20 cellular contexts compared by ENCODE assay signal in genomic region chr14:50020799-50021198, GRCh38.
DNase-seq lines count a peak whose midpoint lies in the region; ATAC-seq and TF ChIP-seq lines count a peak whose summit lies in the region.
"Had no signal": no experiment of that assay in that cellular context is flagged by ENCODE, and none has a peak within 500 bp of the region (broad histone marks: within the 10 kb centered on the region; RNA-seq: fewer than 3 reads in every experiment).

No MANE protein-coding gene starts in this region.

- peaks cover 0 to 10% of the 10 kb centered on the region in 2 donors for H3K9me3 ChIP-seq in ascending aorta
- H3K9me3 ChIP-seq in osteoblast (ENCODE audit: low read depth, low read length), result peaks cover 5% of the 10 kb centered on the region
- H3K9me3 ChIP-seq in gastrocnemius medialis, result peaks cover 0 to under 1% (median 0%) of the 10 kb centered on the region in 3 donors
- peaks cover 3% of the 10 kb centered on the region for H3K9me3 ChIP-seq in suprapubic skin

- H2AFZ ChIP-seq in KMS-11 (ENCODE audit: low read depth) (no peak overlapping the region), osteoblast (ENCODE audit: low read length) (no peak overlapping the region)

- H3K4me3 ChIP-seq in KMS-11 (IDR thresholded peaks at IDR 0.05; ENCODE audit: insufficient read depth, low read depth, low read length) (no peak overlapping the region), ascending aorta (no peak overlapping the region), osteoblast (ENCODE audit: insufficient read depth, low read length) (no peak overlapping the region), gastrocnemius medialis (no peak overlapping the region), suprapubic skin (no peak overlapping the region)
- H3K4me3 ChIP-seq: BLaER1, sigmoid colon, transverse colon had no signal

- TF ChIP-seq CTCF in KMS-11 (conservative IDR thresholded peaks at IDR 0.05; ENCODE audit: low read depth, low read length) (no peak), ascending aorta (IDR thresholded peaks at IDR 0.05) (no peak), osteoblast (IDR thresholded peaks at IDR 0.05; ENCODE audit: extremely low read depth, low read depth, low read length) (no peak), gastrocnemius medialis (IDR thresholded peaks at IDR 0.05 in 4 of 5, conservative IDR thresholded peaks at IDR 0.05 in 1 of 5) (no peak), GM20000 (IDR thresholded peaks at IDR 0.05; ENCODE audit: extremely low read depth, missing control alignments) (no peak), suprapubic skin (IDR thresholded peaks at IDR 0.05) (no peak)

- H3K27ac ChIP-seq in KMS-11 (peak overlapping the region; percentile 62), ascending aorta (peak overlapping the region; percentile 79 to 80), osteoblast (ENCODE audit: low read depth, low read length) (peak overlapping the region; percentile 16), gastrocnemius medialis (no peak overlapping the region), suprapubic skin (no peak overlapping the region)
- H3K27ac ChIP-seq: BLaER1, foreskin keratinocyte, transverse colon, VCaP had no signal

- no peak for TF ChIP-seq EP300 in suprapubic skin (IDR thresholded peaks at IDR 0.05)

- POLR2A ChIA-PET in activated CD4-positive, alpha-beta T cell treated with anti-CD3 and anti-CD28 coated beads for 36 hours (lab: Charles Lee), result interaction anchor here (0.6 to 1.3 kb wide), 4 partner anchors 18 to 115 kb away, joined by 3 to 13 read pairs (median 4); no protein-coding TSS in a partner anchor

- intact Hi-C loops in activated CD4-positive, alpha-beta T cell treated with anti-CD3 and anti-CD28 coated beads for 36 hours (cut with DNase I, micrococcal nuclease), result loop anchor here (1.0 kb wide), 2 partner anchors 18 kb away; no protein-coding TSS in a partner anchor
- intact Hi-C loops in ascending aorta (cut with DNase I), result loop anchor here (2.0 kb wide), 2 partner anchors 34 to 40 kb away; no protein-coding TSS in a partner anchor
- intact Hi-C loops in gastrocnemius medialis (cut with DNase I; ENCODE audit: low total_unique reads), result no loop called here

- no peak for DNase-seq in activated CD4-positive, alpha-beta T cell treated with anti-CD3 and anti-CD28 coated beads for 36 hours
- DNase-seq in activated CD4-positive, alpha-beta T cell treated with anti-CD3 and anti-CD28 coated beads, Interleukin-2, amount 50 U/mL, for 48 hours, result no peak
- DNase-seq in ascending aorta (ENCODE audit: low spot score in 2 of 2), result peak in 1 of 2 donors; percentile 75
- no peak for DNase-seq in osteoblast (ENCODE audit: insufficient read length, low spot score, missing footprints)
- no peak for DNase-seq in gastrocnemius medialis
- no peak for DNase-seq in GM20000 (ENCODE audit: low spot score)
- no peak for DNase-seq in suprapubic skin (ENCODE audit: low spot score in 2 of 2)
- DNase-seq: foreskin keratinocyte; mesenchymal stem cell; NCI-H2107; NCI-H524 treated with DMSO at 0.1 percent for 48 hours; sigmoid colon; stimulated activated naive CD4-positive, alpha-beta T cell; transverse colon had no signal

- H3K79me2 ChIP-seq in KMS-11 (ENCODE audit: insufficient read depth, low read depth) (no peaks in the 10 kb centered on the region), osteoblast (ENCODE audit: insufficient read depth, low read length) (no peaks in the 10 kb centered on the region)

- peaks cover 23% of the 10 kb centered on the region for H3K9me3 Mint-ChIP-seq in activated CD4-positive, alpha-beta T cell treated with anti-CD3 and anti-CD28 coated beads for 36 hours (ENCODE audit: low read depth)

- H4K20me1 ChIP-seq in KMS-11 (ENCODE audit: insufficient read depth) (no peaks in the 10 kb centered on the region), osteoblast (ENCODE audit: insufficient read depth, low read length) (no peaks in the 10 kb centered on the region)
- H4K20me1 ChIP-seq: BLaER1 had no signal

- peaks cover 66% of the 10 kb centered on the region for H3K36me3 Mint-ChIP-seq in activated CD4-positive, alpha-beta T cell treated with anti-CD3 and anti-CD28 coated beads for 36 hours (ENCODE audit: low read depth)
- H3K36me3 Mint-ChIP-seq: brain had no signal

- no peak overlapping the region for H3K9ac ChIP-seq in KMS-11
- H3K9ac ChIP-seq: BLaER1 had no signal

- no peak overlapping the region for H3K4me3 Mint-ChIP-seq in activated CD4-positive, alpha-beta T cell treated with anti-CD3 and anti-CD28 coated beads for 36 hours
- H3K4me3 Mint-ChIP-seq: brain had no signal

- peaks cover 43% of the 10 kb centered on the region for H3K4me1 ChIP-seq in KMS-11 (ENCODE audit: low read depth, poor library complexity, severe bottlenecking)
- peaks cover 7 to 53% of the 10 kb centered on the region in 2 donors for H3K4me1 ChIP-seq in ascending aorta
- H3K4me1 ChIP-seq in osteoblast (ENCODE audit: insufficient read depth, low read length), result peaks cover 30% of the 10 kb centered on the region
- peaks cover 22 to 57% of the 10 kb centered on the region in 2 donors for H3K4me1 ChIP-seq in gastrocnemius medialis
- H3K4me1 ChIP-seq in suprapubic skin, result peaks cover 34% of the 10 kb centered on the region
- H3K4me1 ChIP-seq: BLaER1 had no signal

- H3K27me3 ChIP-seq in KMS-11 (ENCODE audit: insufficient read depth, low read depth) (no peaks in the 10 kb centered on the region), ascending aorta (no peaks in the 10 kb centered on the region), osteoblast (ENCODE audit: insufficient read depth, low read length) (no peaks in the 10 kb centered on the region), gastrocnemius medialis (no peaks in the 10 kb centered on the region), suprapubic skin (no peaks in the 10 kb centered on the region)
- H3K27me3 ChIP-seq: BLaER1, foreskin keratinocyte, sigmoid colon, transverse colon had no signal

- H3K4me2 ChIP-seq in KMS-11, result peak overlapping the region; percentile 58
- H3K4me2 ChIP-seq in osteoblast (ENCODE audit: insufficient read depth, low read length), result no peak overlapping the region
- H3K4me2 ChIP-seq: BLaER1 had no signal

- H3K36me3 ChIP-seq in KMS-11 (ENCODE audit: insufficient read depth) (no peaks in the 10 kb centered on the region), ascending aorta (no peaks in the 10 kb centered on the region), osteoblast (ENCODE audit: insufficient read depth, low read length) (no peaks in the 10 kb centered on the region), gastrocnemius medialis (no peaks in the 10 kb centered on the region), suprapubic skin (no peaks in the 10 kb centered on the region)
- H3K36me3 ChIP-seq: BLaER1, sigmoid colon, transverse colon had no signal

- in situ Hi-C loops in gastrocnemius medialis (cut with MboI; ENCODE audit: low sequenced_read_pairs in 4 of 4), result no loop called here

- peak overlapping the region; percentile 72 for H3K27ac Mint-ChIP-seq in activated CD4-positive, alpha-beta T cell treated with anti-CD3 and anti-CD28 coated beads for 36 hours

- CTCF ChIA-PET in activated CD4-positive, alpha-beta T cell treated with anti-CD3 and anti-CD28 coated beads for 36 hours (lab: Charles Lee), result interaction anchor here (1.4 to 3.1 kb wide), 2 partner anchors 22 to 62 kb away, joined by 3 to 8 read pairs; no protein-coding TSS in a partner anchor

- peaks cover 48% of the 10 kb centered on the region for H3K4me1 Mint-ChIP-seq in activated CD4-positive, alpha-beta T cell treated with anti-CD3 and anti-CD28 coated beads for 36 hours

- no peak for ATAC-seq in activated CD4-positive, alpha-beta T cell treated with anti-CD3 and anti-CD28 coated beads for 36 hours
- ATAC-seq in gastrocnemius medialis, result no peak
- ATAC-seq: foreskin keratinocyte; naive thymus-derived CD4-positive, alpha-beta T cell had no signal

- TF ChIP-seq POLR2A in gastrocnemius medialis (IDR thresholded peaks at IDR 0.05) (no peak), suprapubic skin (IDR thresholded peaks at IDR 0.05) (no peak)

- no peaks in the 10 kb centered on the region for H3K27me3 Mint-ChIP-seq in activated CD4-positive, alpha-beta T cell treated with anti-CD3 and anti-CD28 coated beads for 36 hours
- H3K27me3 Mint-ChIP-seq: activated naive CD8-positive, alpha-beta T cell; naive thymus-derived CD4-positive, alpha-beta T cell had no signal

Comparison
In these comparisons a context has a peak if more than half of its experiments do, and no peak if none do; other contexts are left out.
1. H3K27ac ChIP-seq: peak in KMS-11 (single experiment), ascending aorta (2 of 2) and osteoblast (single experiment); none in gastrocnemius medialis (0 of 4) and suprapubic skin (single experiment).